In the genomic region with DNA sequence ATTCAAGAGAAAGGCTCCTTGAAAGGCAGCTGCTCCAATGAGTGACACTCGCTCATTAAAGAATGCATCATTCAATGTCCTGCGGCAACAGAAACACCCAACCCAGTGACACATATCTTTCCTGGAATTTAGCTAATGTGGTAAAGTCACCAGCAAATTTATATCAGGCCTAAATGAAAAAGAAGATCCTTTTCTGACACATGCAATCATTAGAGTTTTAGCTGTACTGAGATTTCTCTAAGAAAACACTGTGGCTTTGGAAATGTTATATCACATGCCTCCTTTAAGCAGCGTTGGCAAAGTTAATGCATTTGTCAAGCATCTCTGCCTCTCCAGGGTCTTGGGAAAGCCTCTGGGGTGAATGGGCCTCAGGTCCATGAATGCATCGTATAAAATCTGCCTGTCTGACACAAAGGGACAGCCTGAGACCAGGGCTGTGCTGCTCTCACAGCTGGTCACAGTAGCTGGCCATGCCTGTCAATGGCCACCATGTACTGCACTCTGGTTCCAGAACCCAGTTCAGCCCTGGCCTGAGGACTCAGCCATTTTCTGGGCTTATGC, we compare ENCODE assay signal across 1 cellular context.
TF ChIP-seq lines count a peak whose summit lies in the region.

No MANE protein-coding gene starts in this region.

TF ChIP-seq in HepG2, 621 proteins besides CTCF, POLR2A, EP300 and RAD21 (continued from another document):
- TF ChIP-seq ZNF333 (CRISPR knock-in tag; IDR thresholded peaks at IDR 0.05; ENCODE audit: borderline replicate concordance) (no peak), FOXJ3 (CRISPR knock-in tag; IDR thresholded peaks at IDR 0.05; ENCODE audit: borderline replicate concordance) (no peak), MIER2 (CRISPR knock-in tag; IDR thresholded peaks at IDR 0.05) (no peak), ZBTB46 (CRISPR knock-in tag; IDR thresholded peaks at IDR 0.05; ENCODE audit: borderline replicate concordance) (no peak), JUNB (CRISPR knock-in tag; IDR thresholded peaks at IDR 0.05; ENCODE audit: borderline replicate concordance) (no peak), ATAD3A (CRISPR knock-in tag; IDR thresholded peaks at IDR 0.05) (no peak), ZNF782 (CRISPR knock-in tag; IDR thresholded peaks at IDR 0.05; ENCODE audit: borderline replicate concordance) (no peak), RARA (CRISPR knock-in tag; IDR thresholded peaks at IDR 0.05) (no peak), ZNF10 (CRISPR knock-in tag; IDR thresholded peaks at IDR 0.05; ENCODE audit: borderline replicate concordance, low read depth) (no peak), TGIF2 (CRISPR knock-in tag; IDR thresholded peaks at IDR 0.05) (no peak)
- TF ChIP-seq, protein P1, sequence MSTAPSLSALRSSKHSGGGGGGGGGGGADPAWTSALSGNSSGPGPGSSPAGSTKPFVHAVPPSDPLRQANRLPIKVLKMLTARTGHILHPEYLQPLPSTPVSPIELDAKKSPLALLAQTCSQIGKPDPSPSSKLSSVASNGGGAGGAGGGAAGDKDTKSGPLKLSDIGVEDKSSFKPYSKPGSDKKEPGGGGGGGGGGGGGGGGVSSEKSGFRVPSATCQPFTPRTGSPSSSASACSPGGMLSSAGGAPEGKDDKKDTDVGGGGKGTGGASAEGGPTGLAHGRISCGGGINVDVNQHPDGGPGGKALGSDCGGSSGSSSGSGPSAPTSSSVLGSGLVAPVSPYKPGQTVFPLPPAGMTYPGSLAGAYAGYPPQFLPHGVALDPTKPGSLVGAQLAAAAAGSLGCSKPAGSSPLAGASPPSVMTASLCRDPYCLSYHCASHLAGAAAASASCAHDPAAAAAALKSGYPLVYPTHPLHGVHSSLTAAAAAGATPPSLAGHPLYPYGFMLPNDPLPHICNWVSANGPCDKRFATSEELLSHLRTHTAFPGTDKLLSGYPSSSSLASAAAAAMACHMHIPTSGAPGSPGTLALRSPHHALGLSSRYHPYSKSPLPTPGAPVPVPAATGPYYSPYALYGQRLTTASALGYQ (CRISPR knock-in tag; IDR thresholded peaks at IDR 0.05), result no peak
